ENCODE assay signal across 1 cellular context in the genomic region with DNA sequence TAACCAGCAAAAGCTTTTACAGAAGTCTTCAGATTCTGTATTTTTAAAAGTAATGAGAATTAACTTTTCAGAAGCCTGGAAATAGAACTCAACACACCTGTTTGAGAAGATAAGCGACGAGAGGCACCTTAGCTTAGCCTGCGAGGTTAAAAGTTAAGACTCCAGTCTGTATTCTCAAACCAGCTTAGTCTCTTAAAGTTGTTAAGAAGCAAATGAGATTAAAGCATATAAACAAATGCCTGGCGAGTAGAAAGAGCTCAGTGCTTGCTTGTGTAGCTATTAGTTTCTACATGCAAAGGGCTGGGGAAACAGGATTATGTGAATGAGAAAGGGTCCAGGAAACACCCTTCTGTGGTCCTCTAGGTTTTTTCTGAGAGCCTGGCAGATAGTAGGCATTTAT.
TF ChIP-seq lines count a peak whose summit lies in the region.

No MANE protein-coding gene starts in this region.

TF ChIP-seq in HepG2, 621 proteins besides CTCF, POLR2A, EP300 and RAD21:
- no peak for TF ChIP-seq PRMT3 (CRISPR knock-in tag; IDR thresholded peaks at IDR 0.05; ENCODE audit: borderline replicate concordance, low read depth)
- TF ChIP-seq, protein P1, sequence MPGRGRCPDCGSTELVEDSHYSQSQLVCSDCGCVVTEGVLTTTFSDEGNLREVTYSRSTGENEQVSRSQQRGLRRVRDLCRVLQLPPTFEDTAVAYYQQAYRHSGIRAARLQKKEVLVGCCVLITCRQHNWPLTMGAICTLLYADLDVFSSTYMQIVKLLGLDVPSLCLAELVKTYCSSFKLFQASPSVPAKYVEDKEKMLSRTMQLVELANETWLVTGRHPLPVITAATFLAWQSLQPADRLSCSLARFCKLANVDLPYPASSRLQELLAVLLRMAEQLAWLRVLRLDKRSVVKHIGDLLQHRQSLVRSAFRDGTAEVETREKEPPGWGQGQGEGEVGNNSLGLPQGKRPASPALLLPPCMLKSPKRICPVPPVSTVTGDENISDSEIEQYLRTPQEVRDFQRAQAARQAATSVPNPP (CRISPR knock-in tag; IDR thresholded peaks at IDR 0.05): no peak
- TF ChIP-seq, protein P2, sequence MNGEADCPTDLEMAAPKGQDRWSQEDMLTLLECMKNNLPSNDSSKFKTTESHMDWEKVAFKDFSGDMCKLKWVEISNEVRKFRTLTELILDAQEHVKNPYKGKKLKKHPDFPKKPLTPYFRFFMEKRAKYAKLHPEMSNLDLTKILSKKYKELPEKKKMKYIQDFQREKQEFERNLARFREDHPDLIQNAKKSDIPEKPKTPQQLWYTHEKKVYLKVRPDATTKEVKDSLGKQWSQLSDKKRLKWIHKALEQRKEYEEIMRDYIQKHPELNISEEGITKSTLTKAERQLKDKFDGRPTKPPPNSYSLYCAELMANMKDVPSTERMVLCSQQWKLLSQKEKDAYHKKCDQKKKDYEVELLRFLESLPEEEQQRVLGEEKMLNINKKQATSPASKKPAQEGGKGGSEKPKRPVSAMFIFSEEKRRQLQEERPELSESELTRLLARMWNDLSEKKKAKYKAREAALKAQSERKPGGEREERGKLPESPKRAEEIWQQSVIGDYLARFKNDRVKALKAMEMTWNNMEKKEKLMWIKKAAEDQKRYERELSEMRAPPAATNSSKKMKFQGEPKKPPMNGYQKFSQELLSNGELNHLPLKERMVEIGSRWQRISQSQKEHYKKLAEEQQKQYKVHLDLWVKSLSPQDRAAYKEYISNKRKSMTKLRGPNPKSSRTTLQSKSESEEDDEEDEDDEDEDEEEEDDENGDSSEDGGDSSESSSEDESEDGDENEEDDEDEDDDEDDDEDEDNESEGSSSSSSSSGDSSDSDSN (CRISPR knock-in tag; IDR thresholded peaks at IDR 0.05): no peak
- no peak for TF ChIP-seq PTBP1 (IDR thresholded peaks at IDR 0.05; ENCODE audit: low read depth, low read length, poor library complexity, severe bottlenecking)
- TF ChIP-seq, protein P3, sequence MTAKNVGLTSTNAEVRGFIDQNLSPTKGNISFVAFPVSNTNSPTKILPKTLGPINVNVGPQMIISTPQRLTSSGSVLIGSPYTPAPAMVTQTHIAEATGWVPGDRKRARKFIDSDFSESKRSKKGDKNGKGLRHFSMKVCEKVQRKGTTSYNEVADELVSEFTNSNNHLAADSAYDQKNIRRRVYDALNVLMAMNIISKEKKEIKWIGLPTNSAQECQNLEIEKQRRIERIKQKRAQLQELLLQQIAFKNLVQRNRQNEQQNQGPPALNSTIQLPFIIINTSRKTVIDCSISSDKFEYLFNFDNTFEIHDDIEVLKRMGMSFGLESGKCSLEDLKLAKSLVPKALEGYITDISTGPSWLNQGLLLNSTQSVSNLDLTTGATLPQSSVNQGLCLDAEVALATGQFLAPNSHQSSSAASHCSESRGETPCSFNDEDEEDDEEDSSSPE (CRISPR knock-in tag; IDR thresholded peaks at IDR 0.05): no peak
- no peak for TF ChIP-seq ZNF143 (CRISPR knock-in tag; IDR thresholded peaks at IDR 0.05)
- TF ChIP-seq TBL1XR1 (IDR thresholded peaks at IDR 0.05; ENCODE audit: borderline replicate concordance, low read length, partially characterized antibody): no peak
- TF ChIP-seq, protein P4, sequence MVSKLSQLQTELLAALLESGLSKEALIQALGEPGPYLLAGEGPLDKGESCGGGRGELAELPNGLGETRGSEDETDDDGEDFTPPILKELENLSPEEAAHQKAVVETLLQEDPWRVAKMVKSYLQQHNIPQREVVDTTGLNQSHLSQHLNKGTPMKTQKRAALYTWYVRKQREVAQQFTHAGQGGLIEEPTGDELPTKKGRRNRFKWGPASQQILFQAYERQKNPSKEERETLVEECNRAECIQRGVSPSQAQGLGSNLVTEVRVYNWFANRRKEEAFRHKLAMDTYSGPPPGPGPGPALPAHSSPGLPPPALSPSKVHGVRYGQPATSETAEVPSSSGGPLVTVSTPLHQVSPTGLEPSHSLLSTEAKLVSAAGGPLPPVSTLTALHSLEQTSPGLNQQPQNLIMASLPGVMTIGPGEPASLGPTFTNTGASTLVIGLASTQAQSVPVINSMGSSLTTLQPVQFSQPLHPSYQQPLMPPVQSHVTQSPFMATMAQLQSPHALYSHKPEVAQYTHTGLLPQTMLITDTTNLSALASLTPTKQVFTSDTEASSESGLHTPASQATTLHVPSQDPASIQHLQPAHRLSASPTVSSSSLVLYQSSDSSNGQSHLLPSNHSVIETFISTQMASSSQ (IDR thresholded peaks at IDR 0.05; ENCODE audit: low read depth): no peak
- TF ChIP-seq, protein P4 (CRISPR knock-in tag; IDR thresholded peaks at IDR 0.05; ENCODE audit: borderline replicate concordance): no peak
- TF ChIP-seq ZFY (CRISPR knock-in tag; IDR thresholded peaks at IDR 0.05): no peak
- no peak for TF ChIP-seq SP5 (CRISPR knock-in tag; IDR thresholded peaks at IDR 0.05; ENCODE audit: borderline replicate concordance, low read depth)
- TF ChIP-seq KLF9 (CRISPR knock-in tag; IDR thresholded peaks at IDR 0.05; ENCODE audit: low read depth): no peak
- no peak for TF ChIP-seq CENPT (CRISPR knock-in tag; IDR thresholded peaks at IDR 0.05; ENCODE audit: low read depth)
- no peak for TF ChIP-seq ZNF556 (CRISPR knock-in tag; IDR thresholded peaks at IDR 0.05; ENCODE audit: borderline replicate concordance)
- TF ChIP-seq ZNF761 (CRISPR knock-in tag; conservative IDR thresholded peaks at IDR 0.05): no peak
- no peak for TF ChIP-seq HOXA7 (CRISPR knock-in tag; IDR thresholded peaks at IDR 0.05)
- TF ChIP-seq, protein P5, sequence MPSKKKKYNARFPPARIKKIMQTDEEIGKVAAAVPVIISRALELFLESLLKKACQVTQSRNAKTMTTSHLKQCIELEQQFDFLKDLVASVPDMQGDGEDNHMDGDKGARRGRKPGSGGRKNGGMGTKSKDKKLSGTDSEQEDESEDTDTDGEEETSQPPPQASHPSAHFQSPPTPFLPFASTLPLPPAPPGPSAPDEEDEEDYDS (CRISPR knock-in tag; IDR thresholded peaks at IDR 0.05): no peak
- TF ChIP-seq NFRKB (IDR thresholded peaks at IDR 0.05): no peak
- no peak for TF ChIP-seq GTF3A (CRISPR knock-in tag; conservative IDR thresholded peaks at IDR 0.05)
TF ChIP-seq in HepG2: peak in this region for 0.
